29 cellular contexts compared by ENCODE assay signal in the genomic region with DNA sequence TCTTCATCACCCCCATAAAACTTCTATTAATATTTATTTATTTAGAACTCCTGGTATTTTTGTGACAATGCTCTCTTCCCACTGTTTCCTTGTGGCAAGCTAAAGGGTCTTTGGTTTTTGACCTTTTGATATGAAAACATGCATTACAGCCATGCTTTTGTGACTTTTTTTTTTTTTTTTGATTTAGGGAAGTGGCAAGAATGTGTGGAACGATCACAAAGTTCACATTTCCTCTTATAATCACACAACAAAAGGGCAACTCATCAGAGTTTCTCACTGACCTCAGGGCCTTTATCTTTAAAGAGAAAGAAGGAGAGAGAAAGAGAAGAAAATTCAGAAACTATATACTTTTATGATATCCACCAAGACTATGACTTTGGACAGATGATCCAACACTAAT.
DNase-seq lines count a peak whose midpoint lies in the region; ATAC-seq, FAIRE-seq and TF ChIP-seq lines count a peak whose summit lies in the region.
"Had no signal": no experiment of that assay in that cellular context is flagged by ENCODE, and none has a peak within 500 bp of the region (broad histone marks: within the 10 kb centered on the region; RNA-seq: fewer than 3 reads in every experiment).

No MANE protein-coding gene starts in this region.

- no peak overlapping the region for H3K27ac Mint-ChIP-seq in effector memory CD8-positive, alpha-beta T cell
- H3K27ac Mint-ChIP-seq: activated CD8-positive, alpha-beta T cell treated with anti-CD3 and anti-CD28 coated beads, Interleukin-2, amount 10 ng/mL, durations not matched to agents 7 days and 5 days; activated T-helper 2 cell treated with anti-CD3 and anti-CD28 coated beads, Interferon-gamma antibody, Interleukin-2, Interleukin-4, amounts not matched to agents 10 μg/mL and 5 μg/mL and 100 μg/mL, durations not matched to agents 14 hours and 24 hours and 36 hours; CD8-positive, alpha-beta T cell; immature natural killer cell; natural killer cell treated with Interleukin-12 subunit alpha and Interleukin-12 subunit beta and Interleukin-15 and Interleukin-18, amount 100 ng/mL, for 72 hours had no signal

- H3K4me1 ChIP-seq in endothelial cell of umbilical vein (ENCODE audit: control insufficient read depth, extremely low read depth, insufficient read depth, low read length): no peaks in the 10 kb centered on the region
- H3K4me1 ChIP-seq in stomach: no peaks in the 10 kb centered on the region
- H3K4me1 ChIP-seq: A549, suprapubic skin, upper lobe of right lung had no signal

- no peaks in the 10 kb centered on the region for H3K27me3 Mint-ChIP-seq in effector memory CD8-positive, alpha-beta T cell
- H3K27me3 Mint-ChIP-seq: natural killer cell treated with Interleukin-12 subunit alpha and Interleukin-12 subunit beta and Interleukin-15 and Interleukin-18, amount 100 ng/mL, for 72 hours had no signal

- POLR2A ChIA-PET in endothelial cell of umbilical vein (lab: Charles Lee): no interaction called here

- no peak overlapping the region for H3K9ac ChIP-seq in endothelial cell of umbilical vein (replicated peaks; ENCODE audit: extremely low read depth, insufficient read depth, low read length)

- no peaks in the 10 kb centered on the region for H4K20me1 ChIP-seq in endothelial cell of umbilical vein (replicated peaks; ENCODE audit: control insufficient read depth, extremely low read depth, insufficient read depth, low read length)

- intact Hi-C loops in endothelial cell of umbilical vein (cut with micrococcal nuclease): no loop called here
- intact Hi-C loops in stomach (cut with DNase I; ENCODE audit: low total_unique reads): no loop called here

- no peak for TF ChIP-seq EP300 in stomach (IDR thresholded peaks at IDR 0.05)

- no peaks in the 10 kb centered on the region for H3K79me2 ChIP-seq in endothelial cell of umbilical vein (ENCODE audit: control insufficient read depth, insufficient read depth, low read length)

- WGBS in stomach, 5 donors: 48 to 69% (median 57%) methylated on average over 1 of the region's 1 CpG

- no peak overlapping the region for H2AFZ ChIP-seq in endothelial cell of umbilical vein (ENCODE audit: low read depth, low read length)

- FAIRE-seq in endothelial cell of umbilical vein (lab: Jason Lieb, UNC): no peak
- FAIRE-seq: A549 had no signal

- DNase-seq in AML-193 (lab: John Stamatoyannopoulos, UW) (peak; percentile 36 to 56), KBM-7 (peak; percentile 45), SK-MEL-5 (ENCODE audit: low read depth, low spot score) (peak; percentile 62), endothelial cell of umbilical vein (ENCODE audit: low read depth, low spot score) (peak; percentile 11), DMS153 (lab: John Stamatoyannopoulos, UW) (no peak), stomach (no peak)
- no peak for DNase-seq in effector memory CD8-positive, alpha-beta T cell
- DNase-seq in activated T-cell treated with anti-CD3 and anti-CD28 coated beads, Interleukin-2, amount 50 U/mL, for 1 hour: no peak
- DNase-seq: activated CD4-positive, alpha-beta T cell treated with anti-CD3 and anti-CD28 coated beads for 4 hours; activated CD8-positive, alpha-beta T cell treated with anti-CD3 and anti-CD28 coated beads, Interleukin-2, amount 10 ng/mL, durations not matched to agents 7 days and 5 days; activated naive CD4-positive, alpha-beta T cell treated with anti-CD3 and anti-CD28 coated beads, Interleukin-2, amount 50 U/mL, for 16 hours; CD8-positive, alpha-beta T cell; H7; immature natural killer cell; left cardiac atrium; mammary epithelial cell; NCI-H1417; NCI-H2029 treated with DMSO at 0.1 percent for 48 hours; NCI-H2227 treated with DMSO at 0.1 percent for 48 hours; NCI-H526 treated with DMSO at 0.1 percent for 48 hours; stimulated activated naive CD4-positive, alpha-beta T cell; upper lobe of right lung had no signal

- in situ Hi-C loops in KBM-7 (cut with MboI; ENCODE audit: low pct_unique_long_range_greater_than_20kb, low sequenced_read_pairs) (no loop called here), SK-MEL-5 (cut with HindIII; ENCODE audit: low pct_unique_long_range_greater_than_20kb, low sequenced_read_pairs) (no loop called here)

- H3K9me3 ChIP-seq in endothelial cell of umbilical vein (replicated peaks; ENCODE audit: control insufficient read depth, insufficient read depth, low read length) (no peaks in the 10 kb centered on the region), stomach (no peaks in the 10 kb centered on the region)
- H3K9me3 ChIP-seq: A549, suprapubic skin, upper lobe of right lung had no signal

- no peaks in the 10 kb centered on the region for H3K9me1 ChIP-seq in endothelial cell of umbilical vein (replicated peaks; ENCODE audit: control insufficient read depth, extremely low read depth, insufficient read depth, low read length)

- H3K36me3 ChIP-seq in endothelial cell of umbilical vein (ENCODE audit: control insufficient read depth in 2 of 2, extremely low read depth in 1 of 2, insufficient read depth in 2 of 2, low read length in 2 of 2): no peaks in the 10 kb centered on the region
- H3K36me3 ChIP-seq in stomach: no peaks in the 10 kb centered on the region
- H3K36me3 ChIP-seq: suprapubic skin, upper lobe of right lung had no signal

- H3K4me1 Mint-ChIP-seq in effector memory CD8-positive, alpha-beta T cell (ENCODE audit: low read depth in 2 of 2): no peaks in the 10 kb centered on the region
- H3K4me1 Mint-ChIP-seq: immature natural killer cell had no signal

- no peak for TF ChIP-seq CTCF in endothelial cell of umbilical vein (IDR thresholded peaks at IDR 0.05; ENCODE audit: extremely low read depth in 1 of 2, insufficient read depth in 1 of 2, low read depth in 1 of 2, low read length in 2 of 2)
- TF ChIP-seq CTCF in stomach (IDR thresholded peaks at IDR 0.05): no peak

- dilution Hi-C loops in endothelial cell of umbilical vein (cut with MboI; ENCODE audit: extremely low pct_ligation_motif_present, low sequenced_read_pairs): no loop called here

- no peaks in the 10 kb centered on the region for H3K36me3 Mint-ChIP-seq in effector memory CD8-positive, alpha-beta T cell (ENCODE audit: insufficient read depth)
- H3K36me3 Mint-ChIP-seq: CD8-positive, alpha-beta T cell; immature natural killer cell; natural killer cell treated with Interleukin-12 subunit alpha and Interleukin-12 subunit beta and Interleukin-15 and Interleukin-18, amount 100 ng/mL, for 72 hours had no signal

- H3K4me3 Mint-ChIP-seq in effector memory CD8-positive, alpha-beta T cell: no peak overlapping the region
- H3K4me3 Mint-ChIP-seq: activated CD8-positive, alpha-beta T cell treated with anti-CD3 and anti-CD28 coated beads, Interleukin-2, amount 10 ng/mL, durations not matched to agents 7 days and 5 days; CD8-positive, alpha-beta T cell; immature natural killer cell; natural killer cell treated with Interleukin-12 subunit alpha and Interleukin-12 subunit beta and Interleukin-15 and Interleukin-18, amount 100 ng/mL, for 72 hours had no signal

- H3K27ac ChIP-seq in endothelial cell of umbilical vein (ENCODE audit: insufficient read depth, low read depth, low read length): no peak overlapping the region
- no peak overlapping the region for H3K27ac ChIP-seq in stomach
- H3K27ac ChIP-seq: A549, epithelial cell of prostate, suprapubic skin, upper lobe of right lung, VCaP had no signal

- ATAC-seq in effector memory CD8-positive, alpha-beta T cell (replicated peaks): no peak
- ATAC-seq: A549; activated CD8-positive, alpha-beta T cell treated with anti-CD3 and anti-CD28 coated beads, Interleukin-2, amount 10 ng/mL, durations not matched to agents 7 days and 5 days; CD8-positive, alpha-beta T cell; left cardiac atrium; natural killer cell treated with Interleukin-12 subunit alpha and Interleukin-12 subunit beta and Interleukin-15 and Interleukin-18, amount 100 ng/mL, for 72 hours; SK-N-SH treated with all-trans-retinoic acid at 6 μM for 48 hours; upper lobe of right lung had no signal

- no TSS peak for BruUV-seq in endothelial cell of umbilical vein (replicated peaks; lab: Mats Ljungman, UMichigan)

- CTCF ChIA-PET in endothelial cell of umbilical vein (lab: Charles Lee): no interaction called here

- no peak overlapping the region for H3K4me3 ChIP-seq in endothelial cell of umbilical vein (replicated peaks in 1 of 3; ENCODE audit: insufficient read depth in 1 of 3, low read depth in 1 of 3, low read length in 3 of 3)
- no peak overlapping the region for H3K4me3 ChIP-seq in stomach
- H3K4me3 ChIP-seq: A549, suprapubic skin, upper lobe of right lung had no signal

- no peak overlapping the region for H3K4me2 ChIP-seq in endothelial cell of umbilical vein (ENCODE audit: insufficient read depth, low read length)
- H3K4me2 ChIP-seq: A549 had no signal

- H3K27me3 ChIP-seq in endothelial cell of umbilical vein (ENCODE audit: control insufficient read depth in 2 of 2, insufficient read depth in 2 of 2, low read length in 2 of 2) (no peaks in the 10 kb centered on the region), stomach (no peaks in the 10 kb centered on the region)
- H3K27me3 ChIP-seq: suprapubic skin, upper lobe of right lung had no signal

- H3K9me3 Mint-ChIP-seq in effector memory CD8-positive, alpha-beta T cell: no peaks in the 10 kb centered on the region
- H3K9me3 Mint-ChIP-seq: activated T-helper 2 cell treated with anti-CD3 and anti-CD28 coated beads, Interferon-gamma antibody, Interleukin-2, Interleukin-4, amounts not matched to agents 10 μg/mL and 5 μg/mL and 100 μg/mL, durations not matched to agents 14 hours and 24 hours and 36 hours; CD8-positive, alpha-beta T cell had no signal

- no peak for TF ChIP-seq POLR2A in endothelial cell of umbilical vein (IDR thresholded peaks at IDR 0.05; ENCODE audit: low read depth, low read length)
- TF ChIP-seq POLR2A in stomach (IDR thresholded peaks at IDR 0.05): no peak

TF ChIP-seq in endothelial cell of umbilical vein, 7 proteins besides CTCF, POLR2A, EP300 and RAD21:
- TF ChIP-seq JUN (IDR thresholded peaks at IDR 0.05; ENCODE audit: borderline replicate concordance, insufficient read depth, insufficient read length, low read depth) (no peak), MYC (IDR thresholded peaks at IDR 0.05; ENCODE audit: low read depth, low read length) (no peak), EZH2 (IDR thresholded peaks at IDR 0.05; ENCODE audit: borderline replicate concordance, low read depth, low read length, severe bottlenecking) (no peak), MAX (IDR thresholded peaks at IDR 0.05; ENCODE audit: insufficient read depth, insufficient read length) (no peak), GATA2 (IDR thresholded peaks at IDR 0.05; ENCODE audit: insufficient read depth, insufficient read length, low read depth, low read length) (no peak), POLR2AphosphoS5 (IDR thresholded peaks at IDR 0.05; ENCODE audit: insufficient read depth, low read depth, low read length) (no peak), FOS (IDR thresholded peaks at IDR 0.05; ENCODE audit: borderline replicate concordance, insufficient read depth, low read length) (no peak)

Comparison
In these comparisons a context has a peak if more than half of its experiments do, and no peak if none do; other contexts are left out.
1. DNase-seq: peak in AML-193 (2 of 2), KBM-7 (single experiment), SK-MEL-5 (single experiment) and endothelial cell of umbilical vein (single experiment); none in DMS153 (single experiment), effector memory CD8-positive, alpha-beta T cell (0 of 3), stomach (single experiment) and activated T-cell treated with anti-CD3 and anti-CD28 coated beads, Interleukin-2, amount 50 U/mL, for 1 hour (single experiment).